In genomic region chr14:63438065-63438757, GRCh38 we compare ENCODE assay signal across 8 cellular contexts.
A peak's percentile ranks its signal among the peaks of the same experiment; 100 is the strongest.
DNase-seq lines count a peak whose midpoint lies in the region; ATAC-seq and TF ChIP-seq lines count a peak whose summit lies in the region.

No MANE protein-coding gene starts in this region.

- no peak for TF ChIP-seq RAD21 in IMR-90 (IDR thresholded peaks at IDR 0.05; ENCODE audit: low read length)

- H3K36me3 Mint-ChIP-seq in natural killer cell treated with Interleukin-12 subunit alpha and Interleukin-12 subunit beta and Interleukin-15 and Interleukin-18, amount 100 ng/mL, for 72 hours: no peaks in the 10 kb centered on the region

- H3K9me3 Mint-ChIP-seq in natural killer cell treated with Interleukin-12 subunit alpha and Interleukin-12 subunit beta and Interleukin-15 and Interleukin-18, amount 100 ng/mL, for 72 hours: no peaks in the 10 kb centered on the region

- H3K27ac ChIP-seq in IMR-90 (ENCODE audit: insufficient read depth, low read length) (no peak overlapping the region), esophagus (ENCODE audit: low read depth in 2 of 2, low read length in 1 of 2) (peak overlapping the region; percentile 69 to 88)

- no peak overlapping the region for H2BK120ac ChIP-seq in IMR-90 (ENCODE audit: low read depth, low read length)

- H3K23ac ChIP-seq in IMR-90 (ENCODE audit: low read depth, low read length): no peak overlapping the region

- TF ChIP-seq CTCF in IMR-90 (conservative IDR thresholded peaks at IDR 0.05; ENCODE audit: low read depth, low read length): no peak
- no peak for TF ChIP-seq CTCF in WI38 (IDR thresholded peaks at IDR 0.05; ENCODE audit: low read depth, low read length)

- H2BK20ac ChIP-seq in IMR-90 (ENCODE audit: low read depth, low read length): no peak overlapping the region

- H3K4ac ChIP-seq in IMR-90 (ENCODE audit: low read depth, low read length): no peak overlapping the region

- intact Hi-C loops in IMR-90 (cut with micrococcal nuclease): loop anchor here (5.0 kb wide), 1 partner anchor 34 kb away; no protein-coding TSS in a partner anchor

- H3K4me2 ChIP-seq in IMR-90 (ENCODE audit: low read depth, low read length): peak overlapping the region; percentile 86

- no peak overlapping the region for H4K8ac ChIP-seq in IMR-90 (ENCODE audit: low read depth in 2 of 2, low read length in 2 of 2)

- no peak overlapping the region for H3K56ac ChIP-seq in IMR-90 (ENCODE audit: extremely low read depth, insufficient read depth, low read length)

- H3K27me3 ChIP-seq in IMR-90 (ENCODE audit: control insufficient read depth, insufficient read depth, low read length) (no peaks in the 10 kb centered on the region), esophagus (ENCODE audit: control insufficient read depth in 1 of 2, insufficient read depth in 2 of 2, low read length in 2 of 2) (no peaks in the 10 kb centered on the region)

- peaks cover 33 to 57% of the 10 kb centered on the region in 2 experiments for H3K79me1 ChIP-seq in IMR-90 (ENCODE audit: low read depth in 1 of 2, low read length in 2 of 2)

- POLR2A ChIA-PET in IMR-90 (lab: Charles Lee; ENCODE audit: unreplicated experiment): no interaction called here

- ATAC-seq in IMR-90 (ENCODE audit: low read depth) (peak; percentile 56), GM18498 (IDR thresholded peaks at IDR 0.05; ENCODE audit: unreplicated experiment) (no peak)
- ATAC-seq in natural killer cell treated with Interleukin-12 subunit alpha and Interleukin-12 subunit beta and Interleukin-15 and Interleukin-18, amount 100 ng/mL, for 72 hours: peak; percentile 72 to 80

- WGBS in IMR-90 (ENCODE audit: extremely low coverage in 2 of 2, insufficient read length in 1 of 2), 2 experiments: no CpG with 5 or more reads among the region's 1 CpG
- 15 to 23% methylated on average over 1 of the region's 1 CpG for WGBS in esophagus, 2 donors

- no peak overlapping the region for H2AK5ac ChIP-seq in IMR-90 (ENCODE audit: low read depth, low read length)

- in situ Hi-C loops in IMR-90 (cut with MboI; ENCODE audit: low sequenced_read_pairs): no loop called here

- no peaks in the 10 kb centered on the region for H3K36me3 ChIP-seq in IMR-90 (ENCODE audit: control insufficient read depth, insufficient read depth, low read length)
- H3K36me3 ChIP-seq in esophagus (ENCODE audit: control insufficient read depth in 2 of 2, insufficient read depth in 2 of 2, low read length in 1 of 2): no peaks in the 10 kb centered on the region

- H3K4me3 ChIP-seq in IMR-90 (ENCODE audit: insufficient read depth, low read depth, low read length) (peak overlapping the region; percentile 36; the same call in 1 of the 2 replicates), WI38 (ENCODE audit: low read depth, low read length) (peak overlapping the region; percentile 27; the same call in 1 of the 2 replicates), esophagus (ENCODE audit: low read depth in 1 of 2, low read length in 2 of 2) (peak overlapping the region in 1 of 2 donors; percentile 26)

- no peak overlapping the region for H3K18ac ChIP-seq in IMR-90 (ENCODE audit: low read depth, low read length)

- dilution Hi-C loops in IMR-90 (cut with HindIII; ENCODE audit: low sequenced_read_pairs, unreplicated experiment): no loop called here

- H3K9me1 ChIP-seq in IMR-90 (ENCODE audit: insufficient read depth, low read length): peaks cover 18% of the 10 kb centered on the region

- no peaks in the 10 kb centered on the region for H3K27me3 Mint-ChIP-seq in natural killer cell treated with Interleukin-12 subunit alpha and Interleukin-12 subunit beta and Interleukin-15 and Interleukin-18, amount 100 ng/mL, for 72 hours

- CTCF ChIA-PET in IMR-90 (lab: Yijun Ruan, JAX): no interaction called here

- H3K4me1 ChIP-seq in IMR-90 (ENCODE audit: control insufficient read depth, insufficient read depth, low read length) (peaks cover 10% of the 10 kb centered on the region), esophagus (ENCODE audit: control insufficient read depth in 2 of 2, insufficient read depth in 2 of 2, low read length in 1 of 2) (peaks cover 0 to 9% of the 10 kb centered on the region in 2 donors)

- peak overlapping the region; percentile 50 for H3K4me3 Mint-ChIP-seq in natural killer cell treated with Interleukin-12 subunit alpha and Interleukin-12 subunit beta and Interleukin-15 and Interleukin-18, amount 100 ng/mL, for 72 hours

- no peak for TF ChIP-seq POLR2A in IMR-90 (IDR thresholded peaks at IDR 0.05; ENCODE audit: low read depth, low read length)

- no peak overlapping the region for H4K91ac ChIP-seq in IMR-90 (ENCODE audit: insufficient read depth, low read depth, low read length)

- H2AFZ ChIP-seq in IMR-90 (replicated peaks; ENCODE audit: low read length, poor library complexity): no peak overlapping the region

- peak overlapping the region; percentile 70 for H3K27ac Mint-ChIP-seq in natural killer cell treated with Interleukin-12 subunit alpha and Interleukin-12 subunit beta and Interleukin-15 and Interleukin-18, amount 100 ng/mL, for 72 hours

- no TSS peak for BruUV-seq in IMR-90 (replicated peaks; lab: Mats Ljungman, UMichigan)

- 0 out of 2 replicates have a peak overlapping the region, but pooled peaks have one; percentile 29 for H3K14ac ChIP-seq in IMR-90 (replicated peaks; ENCODE audit: low read depth, low read length)

- no peak overlapping the region for H4K5ac ChIP-seq in IMR-90 (ENCODE audit: low read depth, low read length)

- H3K9ac ChIP-seq in IMR-90 (ENCODE audit: low read depth, low read length): no peak overlapping the region

- H2AK9ac ChIP-seq in IMR-90 (replicated peaks; ENCODE audit: low read depth, low read length, poor library complexity): no peak overlapping the region

- no peak overlapping the region for H2BK15ac ChIP-seq in IMR-90 (ENCODE audit: low read depth, low read length)

- peaks cover 50 to 62% of the 10 kb centered on the region in 2 donors for H3K4me1 Mint-ChIP-seq in natural killer cell treated with Interleukin-12 subunit alpha and Interleukin-12 subunit beta and Interleukin-15 and Interleukin-18, amount 100 ng/mL, for 72 hours (ENCODE audit: low read depth in 2 of 2)

- peaks cover 45% of the 10 kb centered on the region for H4K20me1 ChIP-seq in IMR-90 (ENCODE audit: insufficient read depth, low read length)

- H3K9me3 ChIP-seq in IMR-90 (ENCODE audit: control insufficient read depth, insufficient read depth, low read length): no peaks in the 10 kb centered on the region
- H3K9me3 ChIP-seq in esophagus (ENCODE audit: control insufficient read depth in 2 of 2, insufficient read depth in 1 of 2, low read depth in 1 of 2, low read length in 1 of 2): no peaks in the 10 kb centered on the region

- H2BK5ac ChIP-seq in IMR-90 (ENCODE audit: low read depth, low read length, poor library complexity, severe bottlenecking): peak overlapping the region; percentile 34

- DNase-seq in NOMO-1 treated with DMSO at 0.1 percent for 48 hours (lab: John Stamatoyannopoulos, UW; ENCODE audit: unreplicated experiment) (peak; percentile 46), NOMO-1 treated with dmso at 0.1 percent for 144 hours (lab: John Stamatoyannopoulos, UW; ENCODE audit: unreplicated experiment) (no peak), IMR-90 (peak; percentile 92), inferior parietal cortex (ENCODE audit: extremely low spot score) (no peak)
- DNase-seq in natural killer cell treated with Interleukin-12 subunit alpha and Interleukin-12 subunit beta and Interleukin-15 and Interleukin-18, amount 100 ng/mL, for 72 hours (ENCODE audit: low spot score): no peak

TF ChIP-seq in IMR-90, 13 proteins besides CTCF, POLR2A, EP300 and RAD21:
- TF ChIP-seq, protein P1, sequence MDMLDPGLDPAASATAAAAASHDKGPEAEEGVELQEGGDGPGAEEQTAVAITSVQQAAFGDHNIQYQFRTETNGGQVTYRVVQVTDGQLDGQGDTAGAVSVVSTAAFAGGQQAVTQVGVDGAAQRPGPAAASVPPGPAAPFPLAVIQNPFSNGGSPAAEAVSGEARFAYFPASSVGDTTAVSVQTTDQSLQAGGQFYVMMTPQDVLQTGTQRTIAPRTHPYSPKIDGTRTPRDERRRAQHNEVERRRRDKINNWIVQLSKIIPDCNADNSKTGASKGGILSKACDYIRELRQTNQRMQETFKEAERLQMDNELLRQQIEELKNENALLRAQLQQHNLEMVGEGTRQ (IDR thresholded peaks at IDR 0.05; ENCODE audit: low read depth, low read length): no peak
- no peak for TF ChIP-seq CHD1 (IDR thresholded peaks at IDR 0.05; ENCODE audit: low read depth, low read length)
- peak; percentile 61 for TF ChIP-seq BHLHE40 (IDR thresholded peaks at IDR 0.05; ENCODE audit: low read depth, low read length)
- peak; percentile 68 for TF ChIP-seq CEBPB (IDR thresholded peaks at IDR 0.05; ENCODE audit: low read depth, low read length)

Comparison
In these comparisons a context has a peak if more than half of its experiments do, and no peak if none do; other contexts are left out.
1. DNase-seq: peak in NOMO-1 treated with DMSO at 0.1 percent for 48 hours (single experiment) and IMR-90 (single experiment); none in NOMO-1 treated with dmso at 0.1 percent for 144 hours (single experiment), natural killer cell treated with Interleukin-12 subunit alpha and Interleukin-12 subunit beta and Interleukin-15 and Interleukin-18, amount 100 ng/mL, for 72 hours (single experiment) and inferior parietal cortex (single experiment).